Comparison of ENCODE assay signal across 9 cellular contexts in the genomic region with DNA sequence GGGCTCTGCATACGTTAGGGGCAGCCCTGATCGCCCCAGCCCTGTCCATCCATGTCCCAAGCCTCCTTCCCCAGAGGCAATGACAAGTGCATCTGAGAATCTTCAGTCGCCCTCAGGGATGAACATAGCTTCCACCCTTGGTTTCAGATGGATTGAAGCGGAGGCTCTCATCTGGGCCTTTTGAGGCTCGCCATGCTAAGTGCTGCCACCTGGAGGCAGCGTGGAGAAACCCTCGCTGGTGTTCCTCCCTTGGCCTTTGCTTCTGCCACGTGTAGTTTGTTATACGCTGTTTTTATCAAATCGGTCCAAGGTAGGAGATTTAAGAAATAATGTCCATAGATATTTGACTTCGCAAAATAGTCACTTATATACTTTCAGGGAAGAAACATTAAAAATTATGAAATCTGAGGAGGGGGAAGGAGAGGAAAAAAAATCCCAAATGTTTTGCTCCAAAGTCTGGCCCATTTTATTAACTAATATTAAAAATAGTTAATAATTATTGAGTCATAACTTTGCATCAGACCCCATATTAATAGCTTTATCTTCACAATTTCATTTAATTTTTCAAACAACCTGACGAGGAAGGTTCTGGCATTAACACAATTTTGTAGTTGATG. TPM values are rescaled to one million over a fixed set of nuclear protein-coding genes. Genes with fewer than 3 reads are reported as not detected.
DNase-seq lines count a peak whose midpoint lies in the region; ATAC-seq, FAIRE-seq and TF ChIP-seq lines count a peak whose summit lies in the region.
"Had no signal": no experiment of that assay in that cellular context is flagged by ENCODE, and none has a peak within 500 bp of the region (broad histone marks: within the 10 kb centered on the region; RNA-seq: fewer than 3 reads in every experiment).

No MANE protein-coding gene starts in this region.

- no peaks in the 10 kb centered on the region for H3K36me3 ChIP-seq in Loucy (ENCODE audit: insufficient read depth, low read length)
- no peaks in the 10 kb centered on the region for H3K36me3 ChIP-seq in spleen
- H3K36me3 ChIP-seq: neutrophil had no signal

- intact Hi-C loops in spleen (cut with DNase I; ENCODE audit: low total_unique reads), result no loop called here

- H4K20me1 ChIP-seq in Loucy (ENCODE audit: insufficient read depth, low read length, poor library complexity, severe bottlenecking), result no peaks in the 10 kb centered on the region

- TF ChIP-seq POLR2A in H54 (IDR thresholded peaks at IDR 0.05; ENCODE audit: low read depth, low read length) (no peak), spleen (IDR thresholded peaks at IDR 0.05) (no peak)

- no peaks in the 10 kb centered on the region for H3K9me3 ChIP-seq in Loucy (ENCODE audit: insufficient read depth, low read depth, low read length)
- H3K9me3 ChIP-seq in T-helper 17 cell (ENCODE audit: control insufficient read depth, low read length, poor library complexity, severe bottlenecking), result no peaks in the 10 kb centered on the region
- no peaks in the 10 kb centered on the region for H3K9me3 ChIP-seq in spleen
- H3K9me3 ChIP-seq: neutrophil had no signal

- peak; percentile 87 for ATAC-seq in T-helper 17 cell

- no peaks in the 10 kb centered on the region for H3K27me3 Mint-ChIP-seq in T-helper 17 cell

- no peak overlapping the region for H3K27ac ChIP-seq in spleen
- H3K27ac ChIP-seq: neutrophil had no signal

- H3K36me3 Mint-ChIP-seq in T-helper 17 cell (ENCODE audit: low read depth), result no peaks in the 10 kb centered on the region

- no peaks in the 10 kb centered on the region for H3F3A ChIP-seq in Loucy (ENCODE audit: low read depth)

- WGBS in spleen, 5 donors, result 25 to 33% (median 29%) methylated on average over 12 of the region's 12 CpGs

- H3K9me2 ChIP-seq in Loucy (replicated peaks; ENCODE audit: low read depth, low read length), result no peaks in the 10 kb centered on the region

- H3K9ac ChIP-seq in Loucy (ENCODE audit: low read depth, low read length, poor library complexity, severe bottlenecking), result no peak overlapping the region

- FAIRE-seq in H54 (lab: Jason Lieb, UNC), result peak; percentile 79

- H3K4me3 Mint-ChIP-seq in T-helper 17 cell, result no peak overlapping the region

- H3K4me1 ChIP-seq in Loucy (ENCODE audit: insufficient read depth, low read length, poor library complexity, severe bottlenecking) (no peaks in the 10 kb centered on the region), spleen (peaks cover 0 to 5% (median 0%) of the 10 kb centered on the region in 6 donors)

- H3K4me3 ChIP-seq in Loucy (ENCODE audit: low read length, poor library complexity, severe bottlenecking) (no peak overlapping the region), spleen (no peak overlapping the region)

- H3K4me1 Mint-ChIP-seq in T-helper 17 cell, result peaks cover 2% of the 10 kb centered on the region

- H3K79me2 ChIP-seq in Loucy (ENCODE audit: insufficient read depth, low read length), result no peaks in the 10 kb centered on the region

- no peak overlapping the region for H3K27ac Mint-ChIP-seq in T-helper 17 cell

- DNase-seq in H54 (ENCODE audit: insufficient read length, low spot score) (peak; percentile 67), T-helper 17 cell (peak; percentile 37 to 50 (median 38)), amniotic stem cell (lab: John Stamatoyannopoulos, UW) (peak; percentile 51), hepatic stellate cell (ENCODE audit: low spot score) (peak; percentile 78), spleen (peak; percentile 86), cortex of kidney (lab: John Stamatoyannopoulos, UW) (no peak)

- peak overlapping the region; percentile 28; the same call in 1 of the 2 replicates for H2AFZ ChIP-seq in Loucy (ENCODE audit: low read length)

- no peak overlapping the region for H3K4me2 ChIP-seq in Loucy (ENCODE audit: low read depth, low read length, poor library complexity, severe bottlenecking)

- TF ChIP-seq CTCF in GM12872 (IDR thresholded peaks at IDR 0.05; ENCODE audit: insufficient read depth, low read depth, low read length) (peak; percentile 96), Loucy (conservative IDR thresholded peaks at IDR 0.05; ENCODE audit: low read length) (peak; percentile 89), spleen (IDR thresholded peaks at IDR 0.05 in 8 of 11, conservative IDR thresholded peaks at IDR 0.05 in 3 of 11) (peak; percentile 38 to 89 (median 82))

- H3K27me3 ChIP-seq in Loucy (ENCODE audit: insufficient read depth, low read length, poor library complexity, severe bottlenecking) (no peaks in the 10 kb centered on the region), spleen (replicated peaks in 1 of 7) (no peaks in the 10 kb centered on the region)
- H3K27me3 ChIP-seq: neutrophil had no signal

RNA-seq across cellular contexts. Expression of a gene that starts 28.8 kb away (rescaled TPM):
- total RNA-seq in T-helper 17 cell (not detected), spleen (not detected)
- polyA plus RNA-seq in spleen, result not detected

RNA-seq across cellular contexts. Expression of a gene that starts 54.2 kb away (rescaled TPM):
- total RNA-seq in T-helper 17 cell (100 to 1,000 TPM; 197 to 229 TPM), spleen (100 to 1,000 TPM in 1 of 7 donors, 10 to 100 TPM in 6; 80.5 to 120 (median 89.0) TPM)
- 100 to 1,000 TPM in 2 of 3 donors, 10 to 100 TPM in 1; 91.6 to 104 (median 103) TPM for polyA plus RNA-seq in spleen

RNA-seq across cellular contexts. Expression of a gene that starts 59.6 kb away (rescaled TPM):
- total RNA-seq in T-helper 17 cell (under 1 TPM in 1 of 2 donors, not detected in 1; 0.44 TPM), spleen (under 1 TPM in 1 of 7 donors, not detected in 6; 0.14 TPM)
- not detected for polyA plus RNA-seq in spleen
